In genomic region chr14:31576949-31577348, GRCh38 we compare ENCODE assay signal across 30 cellular contexts.
"Had no signal": no experiment of that assay in that cellular context is flagged by ENCODE, and none has a peak within 500 bp of the region (broad histone marks: within the 10 kb centered on the region; RNA-seq: fewer than 3 reads in every experiment).

No MANE protein-coding gene starts in this region.

- H2AFZ ChIP-seq: neural progenitor cell, parathyroid adenoma had no signal

- H3K79me2 ChIP-seq: parathyroid adenoma had no signal

- H3K4me3 ChIP-seq: neural progenitor cell, ovary, psoas muscle, right lobe of liver, sigmoid colon, suprapubic skin, testis, tibial nerve, upper lobe of right lung, uterus had no signal

- H3K9me3 Mint-ChIP-seq: naive thymus-derived CD4-positive, alpha-beta T cell; natural killer cell; nephron; neural progenitor cell; stimulated activated memory B cell treated with anti-CD40 and anti-IgM and Interleukin-4, amounts not matched to agents 10 μg/mL and 1 μg/mL and 100 μg/mL, for 72 hours; stimulated activated naive CD8-positive, alpha-beta T cell treated with anti-CD3 and anti-CD28 coated beads, Interleukin-15, amount 100 ng/mL, for 72 hours; type B pancreatic cell had no signal

- H3K27ac ChIP-seq: neural progenitor cell, ovary, parathyroid adenoma, right lobe of liver, testis had no signal

- H3K9me3 ChIP-seq: ovary, psoas muscle, sigmoid colon, suprapubic skin, testis, tibial nerve, upper lobe of right lung, uterus had no signal

- H3K27ac Mint-ChIP-seq: naive thymus-derived CD4-positive, alpha-beta T cell; natural killer cell; nephron; neural progenitor cell; progenitor cell of endocrine pancreas; stimulated activated memory B cell treated with anti-CD40 and anti-IgM and Interleukin-4, amounts not matched to agents 10 μg/mL and 1 μg/mL and 100 μg/mL, for 72 hours; stimulated activated naive CD8-positive, alpha-beta T cell treated with anti-CD3 and anti-CD28 coated beads, Interleukin-15, amount 100 ng/mL, for 72 hours; type B pancreatic cell had no signal

- DNase-seq: naive thymus-derived CD4-positive, alpha-beta T cell; natural killer cell; occipital lobe; ovary; posterior cingulate gyrus; psoas muscle; right cardiac atrium; right lobe of liver; sigmoid colon; small intestine; stimulated activated CD4-positive, alpha-beta T cell treated with anti-CD3 and anti-CD28 coated beads, Interleukin-12 subunit alpha, Interleukin-12 subunit beta, amount 100 ng/mL, for 4 hours; stimulated activated CD4-positive, alpha-beta T cell treated with anti-CD3 and anti-CD28 coated beads, Interleukin-1b, Interleukin-23, amount 100 ng/mL, for 48 hours; stimulated activated CD4-positive, alpha-beta T cell treated with anti-CD3 and anti-CD28 coated beads, Interleukin-4, amount 100 ng/mL, for 1 hour; stimulated activated CD4-positive, alpha-beta T cell treated with anti-CD3 and anti-CD28 coated beads, Interleukin-4, amount 100 ng/mL, for 4 hours; stimulated activated CD8-positive, alpha-beta memory T cell treated with anti-CD3 and anti-CD28 coated beads, Interleukin-4, amount 100 ng/mL, for 48 hours; stimulated activated naive CD4-positive, alpha-beta T cell; stimulated activated naive CD8-positive, alpha-beta T cell treated with anti-CD3 and anti-CD28 coated beads, Interleukin-15, amount 100 ng/mL, for 72 hours; stimulated activated naive CD8-positive, alpha-beta T cell treated with anti-CD3 and anti-CD28 coated beads, Interleukin-15, Interleukin-2, amounts not matched to agents 100 U/mL and 50 U/mL, for 24 hours; substantia nigra; testis; upper lobe of right lung; uterus had no signal

- H3K4me1 ChIP-seq: right lobe of liver, suprapubic skin, upper lobe of right lung, uterus had no signal

- ATAC-seq: naive thymus-derived CD4-positive, alpha-beta T cell; natural killer cell; right lobe of liver; stimulated activated memory B cell treated with anti-CD40 and anti-IgM and Interleukin-4, amounts not matched to agents 10 μg/mL and 1 μg/mL and 100 μg/mL, for 72 hours; stimulated activated naive CD8-positive, alpha-beta T cell treated with anti-CD3 and anti-CD28 coated beads, Interleukin-15, amount 100 ng/mL, for 72 hours; stimulated activated naive CD8-positive, alpha-beta T cell treated with anti-CD3 and anti-CD28 coated beads, Interleukin-15, Interleukin-2, amounts not matched to agents 100 U/mL and 50 U/mL, for 24 hours; upper lobe of right lung had no signal

- H3K36me3 ChIP-seq: neural progenitor cell, ovary, right lobe of liver, sigmoid colon, suprapubic skin, upper lobe of right lung, uterus had no signal

- H3K4me2 ChIP-seq: neural progenitor cell had no signal

- H3K27me3 ChIP-seq: neural progenitor cell, ovary, right lobe of liver, sigmoid colon, suprapubic skin, testis, tibial nerve, upper lobe of right lung, uterus had no signal

- H3K4me1 Mint-ChIP-seq: natural killer cell; stimulated activated memory B cell treated with anti-CD40 and anti-IgM and Interleukin-4, amounts not matched to agents 10 μg/mL and 1 μg/mL and 100 μg/mL, for 72 hours had no signal

- H3K36me3 Mint-ChIP-seq: natural killer cell, neural progenitor cell had no signal

- H3K9ac ChIP-seq: neural progenitor cell, parathyroid adenoma had no signal

- H3K27me3 Mint-ChIP-seq: naive thymus-derived CD4-positive, alpha-beta T cell; progenitor cell of endocrine pancreas; stimulated activated memory B cell treated with anti-CD40 and anti-IgM and Interleukin-4, amounts not matched to agents 10 μg/mL and 1 μg/mL and 100 μg/mL, for 72 hours; stimulated activated naive CD8-positive, alpha-beta T cell treated with anti-CD3 and anti-CD28 coated beads, Interleukin-15, amount 100 ng/mL, for 72 hours; type B pancreatic cell had no signal

- H3K4me3 Mint-ChIP-seq: naive thymus-derived CD4-positive, alpha-beta T cell; natural killer cell; nephron; neural progenitor cell; stimulated activated memory B cell treated with anti-CD40 and anti-IgM and Interleukin-4, amounts not matched to agents 10 μg/mL and 1 μg/mL and 100 μg/mL, for 72 hours; stimulated activated naive CD8-positive, alpha-beta T cell treated with anti-CD3 and anti-CD28 coated beads, Interleukin-15, amount 100 ng/mL, for 72 hours; type B pancreatic cell had no signal
